In the genomic region with DNA sequence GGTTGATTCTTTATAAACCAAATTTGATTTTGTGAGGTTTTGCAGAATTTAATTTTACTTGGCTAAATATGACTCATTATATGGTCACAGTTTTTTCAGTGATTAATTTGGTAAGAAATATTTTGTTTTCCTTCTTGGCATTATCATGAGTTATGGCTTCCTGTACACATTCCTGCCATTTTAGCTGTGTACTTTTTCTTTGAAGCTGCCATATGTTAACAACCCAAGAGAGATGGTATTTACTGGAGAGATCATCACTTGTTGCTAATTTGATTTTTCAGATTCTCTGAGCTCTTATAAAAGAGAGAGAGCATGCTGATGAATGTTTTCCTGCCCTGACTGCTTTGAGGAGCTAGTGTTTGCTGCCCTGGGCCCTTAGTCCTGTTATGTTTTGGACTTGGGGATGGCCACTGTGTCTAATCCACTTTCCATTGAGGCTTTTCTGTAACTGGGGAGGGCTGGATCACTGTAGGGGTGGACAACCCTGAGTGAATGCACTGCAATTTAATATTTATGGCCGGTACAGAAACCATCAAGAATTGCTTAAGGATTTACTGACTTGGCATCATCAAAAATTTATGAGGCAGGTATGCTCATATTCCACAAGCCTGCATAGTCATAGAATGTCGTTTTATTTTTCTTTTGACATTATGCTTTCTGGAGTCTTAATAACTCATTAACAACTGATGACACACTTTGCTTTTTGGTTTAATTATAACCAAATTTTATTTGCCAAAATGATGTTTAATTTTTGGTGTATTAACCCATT, we compare ENCODE assay signal across 14 cellular contexts.
DNase-seq lines count a peak whose midpoint lies in the region; ATAC-seq, FAIRE-seq and TF ChIP-seq lines count a peak whose summit lies in the region.
"Had no signal": no experiment of that assay in that cellular context is flagged by ENCODE, and none has a peak within 500 bp of the region (broad histone marks: within the 10 kb centered on the region; RNA-seq: fewer than 3 reads in every experiment).

No MANE protein-coding gene starts in this region.

- DNase-seq in AG08395 (ENCODE audit: low spot score) (peak; percentile 74), IMR-90 (peak; percentile 68), bronchial epithelial cell (ENCODE audit: low read depth) (peak; percentile 81), keratinocyte (ENCODE audit: low read depth, low spot score) (peak; percentile 21), KG1 (lab: John Stamatoyannopoulos, UW) (no peak), NCI-H1092 treated with DMSO at 0.1 percent for 48 hours (lab: John Stamatoyannopoulos, UW) (no peak), NCI-H2107 (lab: John Stamatoyannopoulos, UW) (no peak), NCI-H1694 treated with DMSO at 0.1 percent for 48 hours (lab: John Stamatoyannopoulos, UW) (no peak)
- DNase-seq: activated CD4-positive, CD25-positive, alpha-beta regulatory T cell treated with anti-CD3 and anti-CD28 coated beads, Interleukin-2, amount 50 U/mL, for 72 hours; activated T-cell treated with anti-CD3 and anti-CD28 coated beads, Interleukin-2, amount 50 U/mL, for 72 hours; H7; head of caudate nucleus; SIG-M5 had no signal

- intact Hi-C loops in IMR-90 (cut with micrococcal nuclease), result no loop called here

- WGBS in IMR-90 (ENCODE audit: extremely low coverage in 2 of 2, insufficient read length in 1 of 2), 2 experiments, result 60% methylated on average over 1 of the region's 2 CpGs; no CpG with 5 or more reads in 1 of the 2 experiments

- H3K36me3 ChIP-seq in IMR-90 (ENCODE audit: control insufficient read depth, insufficient read depth, low read length) (no peaks in the 10 kb centered on the region), bronchial epithelial cell (ENCODE audit: control insufficient read depth, insufficient read depth, low read length) (no peaks in the 10 kb centered on the region), keratinocyte (ENCODE audit: control insufficient read depth in 2 of 2, extremely low read depth in 1 of 2, insufficient read depth in 2 of 2, low read length in 2 of 2) (no peaks in the 10 kb centered on the region)
- H3K36me3 ChIP-seq: thyroid gland had no signal

- peak overlapping the region; percentile 76 for H4K91ac ChIP-seq in IMR-90 (ENCODE audit: insufficient read depth, low read depth, low read length)

- H2BK20ac ChIP-seq in IMR-90 (ENCODE audit: low read depth, low read length), result peak overlapping the region; percentile 72

- H3K4me1 ChIP-seq in IMR-90 (ENCODE audit: control insufficient read depth, insufficient read depth, low read length) (peaks cover 4% of the 10 kb centered on the region), keratinocyte (ENCODE audit: control insufficient read depth, extremely low read depth, insufficient read depth, low read length) (peaks cover 12% of the 10 kb centered on the region)

- H3K9me3 ChIP-seq in IMR-90 (ENCODE audit: control insufficient read depth, insufficient read depth, low read length) (no peaks in the 10 kb centered on the region), keratinocyte (ENCODE audit: control insufficient read depth, low read depth, low read length) (no peaks in the 10 kb centered on the region)
- H3K9me3 ChIP-seq: thyroid gland had no signal

- H3K27me3 ChIP-seq in IMR-90 (ENCODE audit: control insufficient read depth, insufficient read depth, low read length) (no peaks in the 10 kb centered on the region), bronchial epithelial cell (ENCODE audit: control insufficient read depth, insufficient read depth, low read length) (no peaks in the 10 kb centered on the region), keratinocyte (ENCODE audit: control insufficient read depth, extremely low read depth, insufficient read depth, low read length) (no peaks in the 10 kb centered on the region)
- H3K27me3 ChIP-seq: thyroid gland had no signal

- H3K56ac ChIP-seq in IMR-90 (ENCODE audit: extremely low read depth, insufficient read depth, low read length), result peak overlapping the region; percentile 80

- peak overlapping the region; percentile 61 for H3K27ac ChIP-seq in IMR-90 (ENCODE audit: insufficient read depth, low read length)
- H3K27ac ChIP-seq in keratinocyte (ENCODE audit: control insufficient read depth, insufficient read depth, low read length), result peak overlapping the region; percentile 44
- H3K27ac ChIP-seq: thyroid gland had no signal

- POLR2A ChIA-PET in IMR-90 (lab: Charles Lee; ENCODE audit: unreplicated experiment), result interaction anchor here (0.5 kb wide), 1 partner anchor 1008 kb away, joined by 14 read pairs; no protein-coding TSS in a partner anchor

- peak overlapping the region; percentile 65 for H2BK5ac ChIP-seq in IMR-90 (ENCODE audit: low read depth, low read length, poor library complexity, severe bottlenecking)

- TF ChIP-seq CTCF in IMR-90 (conservative IDR thresholded peaks at IDR 0.05; ENCODE audit: low read depth, low read length) (no peak), bronchial epithelial cell (IDR thresholded peaks at IDR 0.05; ENCODE audit: insufficient read depth, low read length, severe bottlenecking) (no peak), keratinocyte (optimal IDR thresholded peaks at IDR 0.05 in 1 of 3, IDR thresholded peaks at IDR 0.05 in 1 of 3, conservative IDR thresholded peaks at IDR 0.05 in 1 of 3; ENCODE audit: extremely low read depth in 1 of 3, insufficient read depth in 2 of 3, low read length in 3 of 3) (no peak)

- dilution Hi-C loops in IMR-90 (cut with HindIII; ENCODE audit: low sequenced_read_pairs, unreplicated experiment) (no loop called here), keratinocyte (cut with MboI; ENCODE audit: extremely low pct_ligation_motif_present, low sequenced_read_pairs) (no loop called here)

- peak overlapping the region; percentile 23 for H4K5ac ChIP-seq in IMR-90 (ENCODE audit: low read depth, low read length)

- H4K20me1 ChIP-seq in IMR-90 (ENCODE audit: insufficient read depth, low read length) (no peaks in the 10 kb centered on the region), keratinocyte (ENCODE audit: control insufficient read depth, extremely low read depth, insufficient read depth, low read length) (no peaks in the 10 kb centered on the region)

- H3K14ac ChIP-seq in IMR-90 (replicated peaks; ENCODE audit: low read depth, low read length), result 0 out of 2 replicates have a peak overlapping the region, but pooled peaks have one; percentile 10

- ATAC-seq in IMR-90 (ENCODE audit: low read depth), result peak; percentile 57
- ATAC-seq: activated T-cell treated with anti-CD3 and anti-CD28 coated beads, Interleukin-2, amount 50 U/mL, for 72 hours had no signal

- FAIRE-seq in bronchial epithelial cell (lab: Jason Lieb, UNC) (no peak), keratinocyte (lab: Jason Lieb, UNC) (no peak)

- peak overlapping the region; percentile 58 for H3K18ac ChIP-seq in IMR-90 (ENCODE audit: low read depth, low read length)

- peak overlapping the region; percentile 17; the same call in 1 of the 3 replicates for H2BK15ac ChIP-seq in IMR-90 (ENCODE audit: low read depth, low read length)

- H2AK9ac ChIP-seq in IMR-90 (replicated peaks; ENCODE audit: low read depth, low read length, poor library complexity), result no peak overlapping the region

- H2AK5ac ChIP-seq in IMR-90 (ENCODE audit: low read depth, low read length), result peak overlapping the region; percentile 26; the same call in 1 of the 2 replicates

- peak overlapping the region; percentile 78 for H3K4ac ChIP-seq in IMR-90 (ENCODE audit: low read depth, low read length)

- H3K9me1 ChIP-seq in IMR-90 (ENCODE audit: insufficient read depth, low read length), result peaks cover 8% of the 10 kb centered on the region; the same call in 1 of the 2 replicates
- H3K9me1 ChIP-seq in keratinocyte (ENCODE audit: control insufficient read depth, extremely low read depth, insufficient read depth, low read length), result no peaks in the 10 kb centered on the region

- H2AFZ ChIP-seq in IMR-90 (replicated peaks; ENCODE audit: low read length, poor library complexity) (no peak overlapping the region), keratinocyte (ENCODE audit: control insufficient read depth, low read length) (no peak overlapping the region)

- H3K4me2 ChIP-seq in IMR-90 (ENCODE audit: low read depth, low read length) (peak overlapping the region; percentile 15; the same call in 1 of the 2 replicates), keratinocyte (ENCODE audit: control insufficient read depth, extremely low read depth, insufficient read depth, low read depth, low read length) (peak overlapping the region; percentile 49)

- in situ Hi-C loops in IMR-90 (cut with MboI; ENCODE audit: low sequenced_read_pairs), result no loop called here

- H3K79me1 ChIP-seq in IMR-90 (ENCODE audit: low read depth in 1 of 2, low read length in 2 of 2), result no peaks in the 10 kb centered on the region

- no peak overlapping the region for H3K4me3 ChIP-seq in IMR-90 (ENCODE audit: insufficient read depth, low read depth, low read length)
- H3K4me3 ChIP-seq in bronchial epithelial cell (ENCODE audit: low read depth, low read length), result no peak overlapping the region
- H3K4me3 ChIP-seq in keratinocyte (ENCODE audit: control insufficient read depth in 2 of 3, extremely low read depth in 1 of 3, insufficient read depth in 2 of 3, low read depth in 1 of 3, low read length in 3 of 3), result no peak overlapping the region
- H3K4me3 ChIP-seq: thyroid gland had no signal

- H3K23ac ChIP-seq in IMR-90 (ENCODE audit: low read depth, low read length), result peak overlapping the region; percentile 26; the same call in 1 of the 2 replicates

- no peak for TF ChIP-seq POLR2A in IMR-90 (IDR thresholded peaks at IDR 0.05; ENCODE audit: low read depth, low read length)

- peak overlapping the region; percentile 83 for H2BK120ac ChIP-seq in IMR-90 (ENCODE audit: low read depth, low read length)

- H3K9ac ChIP-seq in IMR-90 (ENCODE audit: low read depth, low read length) (no peak overlapping the region), keratinocyte (ENCODE audit: control insufficient read depth, extremely low read depth, insufficient read depth, low read length) (no peak overlapping the region)

- CTCF ChIA-PET in IMR-90 (lab: Yijun Ruan, JAX), result no interaction called here

- BruUV-seq in IMR-90 (replicated peaks; lab: Mats Ljungman, UMichigan), result no TSS peak

- peak overlapping the region in 1 of 2 experiments; percentile 34; a peak in 2 of 4 replicates for H4K8ac ChIP-seq in IMR-90 (ENCODE audit: low read depth in 2 of 2, low read length in 2 of 2)

- H3K79me2 ChIP-seq in keratinocyte (ENCODE audit: control insufficient read depth, insufficient read depth, low read length), result no peaks in the 10 kb centered on the region

- no peak for TF ChIP-seq RAD21 in IMR-90 (IDR thresholded peaks at IDR 0.05; ENCODE audit: low read length)

TF ChIP-seq in IMR-90, 13 proteins besides CTCF, POLR2A, EP300 and RAD21 (continues in another document):
- TF ChIP-seq, protein P1, sequence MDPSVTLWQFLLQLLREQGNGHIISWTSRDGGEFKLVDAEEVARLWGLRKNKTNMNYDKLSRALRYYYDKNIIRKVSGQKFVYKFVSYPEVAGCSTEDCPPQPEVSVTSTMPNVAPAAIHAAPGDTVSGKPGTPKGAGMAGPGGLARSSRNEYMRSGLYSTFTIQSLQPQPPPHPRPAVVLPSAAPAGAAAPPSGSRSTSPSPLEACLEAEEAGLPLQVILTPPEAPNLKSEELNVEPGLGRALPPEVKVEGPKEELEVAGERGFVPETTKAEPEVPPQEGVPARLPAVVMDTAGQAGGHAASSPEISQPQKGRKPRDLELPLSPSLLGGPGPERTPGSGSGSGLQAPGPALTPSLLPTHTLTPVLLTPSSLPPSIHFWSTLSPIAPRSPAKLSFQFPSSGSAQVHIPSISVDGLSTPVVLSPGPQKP (IDR thresholded peaks at IDR 0.05; ENCODE audit: borderline replicate concordance, low read depth, low read length), result no peak

Comparison
In these comparisons a context has a peak if more than half of its experiments do, and no peak if none do; other contexts are left out.
1. DNase-seq: peak in AG08395 (single experiment), IMR-90 (single experiment), bronchial epithelial cell (single experiment) and keratinocyte (single experiment); none in KG1 (single experiment), NCI-H1092 treated with DMSO at 0.1 percent for 48 hours (single experiment), NCI-H2107 (single experiment) and NCI-H1694 treated with DMSO at 0.1 percent for 48 hours (single experiment).